8 cellular contexts compared by ENCODE assay signal in genomic region chr12:109475993-109476806, GRCh38. TPM values are rescaled to one million over a fixed set of nuclear protein-coding genes. Genes with fewer than 3 reads are reported as not detected.
DNase-seq lines count a peak whose midpoint lies in the region; ATAC-seq and TF ChIP-seq lines count a peak whose summit lies in the region.

No MANE protein-coding gene starts in this region.

- CTCF ChIA-PET in activated B cell treated with CpG ODN at 0.5 μM for 24 hours (lab: Charles Lee): no interaction called here

- peaks cover 10% of the 10 kb centered on the region for H3K36me3 Mint-ChIP-seq in activated B cell treated with CpG ODN at 0.5 μM for 24 hours (ENCODE audit: low read depth)
- H3K36me3 Mint-ChIP-seq in stimulated activated effector memory CD8-positive, alpha-beta T cell treated with anti-CD3 and anti-CD28 coated beads, Interleukin-12 subunit alpha, Interleukin-12 subunit beta, amount 100 ng/mL, for 72 hours: peaks cover 18% of the 10 kb centered on the region

- peaks cover 38% of the 10 kb centered on the region for H3K4me1 Mint-ChIP-seq in activated B cell treated with CpG ODN at 0.5 μM for 24 hours
- peaks cover 41% of the 10 kb centered on the region for H3K4me1 Mint-ChIP-seq in stimulated activated effector memory CD8-positive, alpha-beta T cell treated with anti-CD3 and anti-CD28 coated beads, Interleukin-12 subunit alpha, Interleukin-12 subunit beta, amount 100 ng/mL, for 72 hours

- intact Hi-C loops in activated B cell treated with CpG ODN at 0.5 μM for 24 hours (cut with micrococcal nuclease): loop anchor here (5.0 kb wide), 1 partner anchor 424 kb away; the partner anchor contains the start of gene USP30

- peak overlapping the region; percentile 98 for H3K27ac Mint-ChIP-seq in activated B cell treated with CpG ODN at 0.5 μM for 24 hours
- peak overlapping the region; percentile 100 for H3K27ac Mint-ChIP-seq in stimulated activated effector memory CD8-positive, alpha-beta T cell treated with anti-CD3 and anti-CD28 coated beads, Interleukin-12 subunit alpha, Interleukin-12 subunit beta, amount 100 ng/mL, for 72 hours

- no peaks in the 10 kb centered on the region for H3K9me3 Mint-ChIP-seq in activated B cell treated with CpG ODN at 0.5 μM for 24 hours
- no peaks in the 10 kb centered on the region for H3K9me3 Mint-ChIP-seq in stimulated activated effector memory CD8-positive, alpha-beta T cell treated with anti-CD3 and anti-CD28 coated beads, Interleukin-12 subunit alpha, Interleukin-12 subunit beta, amount 100 ng/mL, for 72 hours

- H3K4me3 Mint-ChIP-seq in activated B cell treated with CpG ODN at 0.5 μM for 24 hours: peak overlapping the region; percentile 99
- H3K4me3 Mint-ChIP-seq in stimulated activated effector memory CD8-positive, alpha-beta T cell treated with anti-CD3 and anti-CD28 coated beads, Interleukin-12 subunit alpha, Interleukin-12 subunit beta, amount 100 ng/mL, for 72 hours: peak overlapping the region; percentile 100

- ATAC-seq in activated B cell treated with CpG ODN at 0.5 μM for 24 hours (ENCODE audit: low read depth): no peak
- ATAC-seq in stimulated activated effector memory CD8-positive, alpha-beta T cell treated with anti-CD3 and anti-CD28 coated beads, Interleukin-12 subunit alpha, Interleukin-12 subunit beta, amount 100 ng/mL, for 72 hours: no peak
- no peak for ATAC-seq in HG03432 (IDR thresholded peaks at IDR 0.05; ENCODE audit: unreplicated experiment)

- peak overlapping the region; percentile 93 for H3K4me3 ChIP-seq in iPS-11a (ENCODE audit: low read depth, low read length)

- peak; percentile 4 for DNase-seq in DMS 273 (lab: John Stamatoyannopoulos, UW; ENCODE audit: unreplicated experiment)
- no peak for DNase-seq in DMS 273 treated with DMSO at 0.1 percent for 48 hours (lab: John Stamatoyannopoulos, UW)
- no peak for DNase-seq in activated B cell treated with CpG ODN at 0.5 μM for 24 hours
- DNase-seq in stimulated activated effector memory CD8-positive, alpha-beta T cell treated with anti-CD3 and anti-CD28 coated beads, Interleukin-12 subunit alpha, Interleukin-12 subunit beta, amount 100 ng/mL, for 72 hours (ENCODE audit: low spot score in 2 of 2): no peak
- DNase-seq in GM19240 (ENCODE audit: insufficient read length, low spot score): no peak
- no peak for DNase-seq in kidney glomerular epithelial cell (lab: John Stamatoyannopoulos, UW)

- no peaks in the 10 kb centered on the region for H3K27me3 Mint-ChIP-seq in activated B cell treated with CpG ODN at 0.5 μM for 24 hours

- POLR2A ChIA-PET in activated B cell treated with CpG ODN at 0.5 μM for 24 hours (lab: Charles Lee): interaction anchor here (0.6 to 1.1 kb wide), 2 partner anchors 97 to 1101 kb away, joined by 5 read pairs; partner anchors contain the start of genes MMAB and MVK

- no peak for TF ChIP-seq CTCF in activated B cell treated with CpG ODN at 0.5 μM for 24 hours (IDR thresholded peaks at IDR 0.05)

RNA-seq across cellular contexts. Expression of gene KCTD10, which starts 0.9 kb away (rescaled TPM):
- total RNA-seq in activated B cell treated with CpG ODN at 0.5 μM for 24 hours: 32.7 and 38.7 TPM in 2 replicates

RNA-seq across cellular contexts. Expression of gene UBE3B, which starts 1.2 kb away (rescaled TPM):
- total RNA-seq in activated B cell treated with CpG ODN at 0.5 μM for 24 hours: 35.4 and 36.9 TPM in 2 replicates
